23 cellular contexts compared by ENCODE assay signal in genomic region chr2:168467729-168468128, GRCh38.
"Had no signal": no experiment of that assay in that cellular context is flagged by ENCODE, and none has a peak within 500 bp of the region (broad histone marks: within the 10 kb centered on the region; RNA-seq: fewer than 3 reads in every experiment).

No MANE protein-coding gene starts in this region.

- H3K27ac ChIP-seq: brain microvascular endothelial cell, gastrocnemius medialis, prostate gland, thyroid gland, WERI-Rb-1 had no signal

- H3K4me3 ChIP-seq: gastrocnemius medialis, lung, prostate gland, thyroid gland had no signal

- H3K27ac Mint-ChIP-seq: activated CD4-positive, alpha-beta T cell treated with anti-CD3 and anti-CD28 coated beads, Interleukin-2, amount 10 ng/mL, durations not matched to agents 7 days and 5 days; activated CD8-positive, alpha-beta T cell treated with anti-CD3 and anti-CD28 coated beads, Interleukin-2, amount 10 ng/mL, durations not matched to agents 7 days and 5 days; activated T-helper 1 cell treated with anti-CD3 and anti-CD28 coated beads, Interleukin-12 subunit alpha, Interleukin-12 subunit beta, Interleukin-2, Interleukin-4 antibody, amounts not matched to agents 30 ng/mL and 10 ng/mL and 1 ng/mL, durations not matched to agents 14 hours and 24 hours and 36 hours had no signal

- H3K4me3 Mint-ChIP-seq: activated CD4-positive, alpha-beta T cell treated with anti-CD3 and anti-CD28 coated beads, Interleukin-2, amount 10 ng/mL, durations not matched to agents 7 days and 5 days; activated CD8-positive, alpha-beta T cell treated with anti-CD3 and anti-CD28 coated beads, Interleukin-2, amount 10 ng/mL, durations not matched to agents 7 days and 5 days; activated T-helper 1 cell treated with anti-CD3 and anti-CD28 coated beads, Interleukin-12 subunit alpha, Interleukin-12 subunit beta, Interleukin-2, Interleukin-4 antibody, amounts not matched to agents 30 ng/mL and 10 ng/mL and 1 ng/mL, durations not matched to agents 14 hours and 24 hours and 36 hours; neural crest cell had no signal

- H3K36me3 ChIP-seq: brain microvascular endothelial cell, gastrocnemius medialis, prostate gland, thyroid gland, WERI-Rb-1 had no signal

- H3K9me3 ChIP-seq: gastrocnemius medialis, prostate gland, thyroid gland had no signal

- DNase-seq: activated CD4-positive, alpha-beta T cell treated with anti-CD3 and anti-CD28 coated beads, Interleukin-2, amount 10 ng/mL, durations not matched to agents 7 days and 5 days; activated CD4-positive, CD25-positive, alpha-beta regulatory T cell treated with anti-CD3 and anti-CD28 coated beads, Interleukin-2, amount 50 U/mL, for 72 hours; activated CD8-positive, alpha-beta T cell treated with anti-CD3 and anti-CD28 coated beads, Interleukin-2, amount 10 ng/mL, durations not matched to agents 7 days and 5 days; activated gamma-delta T cell treated with Interleukin-2 at 50 U/mL for 16 hours; aorta; brain microvascular endothelial cell; caudate nucleus; effector memory CD4-positive, alpha-beta T cell; gastrocnemius medialis; islet precursor cell; left colon; midbrain; stimulated activated CD4-positive, alpha-beta T cell treated with anti-CD3 and anti-CD28 coated beads, Interleukin-4, amount 100 ng/mL, for 24 hours; stimulated activated naive CD8-positive, alpha-beta T cell treated with anti-CD3 and anti-CD28 coated beads, Interleukin-15, Interleukin-2, amounts not matched to agents 100 U/mL and 50 U/mL, for 24 hours; substantia nigra; WERI-Rb-1 had no signal

- H3K27me3 Mint-ChIP-seq: activated CD4-positive, alpha-beta T cell treated with anti-CD3 and anti-CD28 coated beads, Interleukin-2, amount 10 ng/mL, durations not matched to agents 7 days and 5 days had no signal

- H3K27me3 ChIP-seq: brain microvascular endothelial cell, gastrocnemius medialis, thyroid gland had no signal

- ATAC-seq: activated CD8-positive, alpha-beta T cell treated with anti-CD3 and anti-CD28 coated beads, Interleukin-2, amount 10 ng/mL, durations not matched to agents 7 days and 5 days; activated naive CD4-positive, alpha-beta T cell treated with anti-CD3 and anti-CD28 coated beads, Interleukin-2, amount 50 U/mL, for 72 hours; gastrocnemius medialis; left colon; SK-N-SH treated with all-trans-retinoic acid at 6 μM for 48 hours; stimulated activated naive CD8-positive, alpha-beta T cell treated with anti-CD3 and anti-CD28 coated beads, Interleukin-15, Interleukin-2, amounts not matched to agents 100 U/mL and 50 U/mL, for 24 hours had no signal

- H3K9me3 Mint-ChIP-seq: activated naive CD4-positive, alpha-beta T cell treated with anti-CD3 and anti-CD28 coated beads, Interleukin-2, amount 50 U/mL, for 72 hours; activated T-helper 1 cell treated with anti-CD3 and anti-CD28 coated beads, Interleukin-12 subunit alpha, Interleukin-12 subunit beta, Interleukin-2, Interleukin-4 antibody, amounts not matched to agents 30 ng/mL and 10 ng/mL and 1 ng/mL, durations not matched to agents 14 hours and 24 hours and 36 hours had no signal
